8 cellular contexts compared by ENCODE assay signal in genomic region chr19:459724-460511, GRCh38. TPM values are rescaled to one million over a fixed set of nuclear protein-coding genes. Genes with fewer than 3 reads are reported as not detected.
DNase-seq lines count a peak whose midpoint lies in the region; ATAC-seq, FAIRE-seq and TF ChIP-seq lines count a peak whose summit lies in the region.

No MANE protein-coding gene starts in this region.

- H3K9ac ChIP-seq in liver (ENCODE audit: low read depth in 1 of 2, low read length in 2 of 2), result peak overlapping the region; percentile 30 to 63

- peak; percentile 23 for FAIRE-seq in HTR-8/SVneo (lab: Jason Lieb, UNC)

- no peaks in the 10 kb centered on the region for H3K27me3 ChIP-seq in liver (ENCODE audit: control insufficient read depth in 4 of 4, insufficient read depth in 4 of 4, low read length in 3 of 4)

- H3K27ac ChIP-seq in coronary artery, result peak overlapping the region; percentile 32 to 75
- H3K27ac ChIP-seq in liver (ENCODE audit: low read depth in 1 of 2, low read length in 2 of 2), result peak overlapping the region; percentile 3 to 69

- peaks cover 0 to 6% (median 0%) of the 10 kb centered on the region in 4 donors for H3K36me3 ChIP-seq in liver (ENCODE audit: control insufficient read depth in 4 of 4, insufficient read depth in 3 of 4, low read depth in 1 of 4, low read length in 3 of 4)

- no peaks in the 10 kb centered on the region for H3K9me3 ChIP-seq in liver (ENCODE audit: control insufficient read depth in 4 of 4, low read length in 3 of 4)

- peak; percentile 60 for DNase-seq in A172 (ENCODE audit: low spot score)
- peak; percentile 84 for DNase-seq in HTR-8/SVneo (ENCODE audit: insufficient read length, low spot score)
- peak; percentile 63 for DNase-seq in SK-N-DZ (ENCODE audit: low spot score)
- no peak for DNase-seq in coronary artery (ENCODE audit: low spot score)
- DNase-seq in stimulated activated CD8-positive, alpha-beta memory T cell treated with anti-CD3 and anti-CD28 coated beads, Interleukin-4, amount 100 ng/mL, for 24 hours (ENCODE audit: low read depth), result peak; percentile 19
- no peak for DNase-seq in GF-D8 (lab: John Stamatoyannopoulos, UW)

- peaks cover 2 to 11% (median 6%) of the 10 kb centered on the region in 4 donors for H3K4me1 ChIP-seq in liver (ENCODE audit: control insufficient read depth in 4 of 4, insufficient read depth in 4 of 4, low read length in 3 of 4)

- TF ChIP-seq RAD21 in liver (IDR thresholded peaks at IDR 0.05), result no peak

- 1% methylated on average over 66 of the region's 66 CpGs for WGBS in liver

- peak overlapping the region; percentile 81 for H3K4me3 ChIP-seq in coronary artery
- peak overlapping the region; percentile 59 to 91 (median 75) for H3K4me3 ChIP-seq in liver (ENCODE audit: low read depth in 1 of 3, low read length in 3 of 3)

- no peak for TF ChIP-seq CTCF in coronary artery (IDR thresholded peaks at IDR 0.05)
- TF ChIP-seq CTCF in liver (IDR thresholded peaks at IDR 0.05; ENCODE audit: low read depth, low read length, missing input control), result no peak

- ATAC-seq in GM18517 (IDR thresholded peaks at IDR 0.05; ENCODE audit: unreplicated experiment), result no peak

TF ChIP-seq in liver, 16 proteins besides CTCF, POLR2A, EP300 and RAD21:
- TF ChIP-seq HNF4G (IDR thresholded peaks at IDR 0.05) (no peak), NR2F2 (IDR thresholded peaks at IDR 0.05) (no peak), MAX (IDR thresholded peaks at IDR 0.05) (no peak), ATF3 (IDR thresholded peaks at IDR 0.05) (no peak), REST (IDR thresholded peaks at IDR 0.05) (no peak), YY1 (IDR thresholded peaks at IDR 0.05) (no peak), HNF4A (conservative IDR thresholded peaks at IDR 0.05) (no peak), ZBTB33 (IDR thresholded peaks at IDR 0.05) (no peak), FOXA1 (IDR thresholded peaks at IDR 0.05) (no peak), FOXA2 (IDR thresholded peaks at IDR 0.05) (no peak), GABPA (IDR thresholded peaks at IDR 0.05 in 1 of 2, conservative IDR thresholded peaks at IDR 0.05 in 1 of 2) (no peak), EGR1 (IDR thresholded peaks at IDR 0.05; ENCODE audit: low read depth in 2 of 2) (no peak), TAF1 (conservative IDR thresholded peaks at IDR 0.05) (no peak)
TF ChIP-seq in liver: peak in this region for 0.

RNA-seq across cellular contexts. Expression of gene SHC2, which starts 0.9 kb away (rescaled TPM):
- 12.5 and 19.6 TPM in 2 replicates for total RNA-seq in A172 (2014; rRNA removed; shearing (Covaris generic))
- 18.4 and 19.9 TPM in 2 replicates for polyA plus RNA-seq in SK-N-DZ (2014; cell fraction: cytosol; rRNA removed)
- 143 and 144 TPM in 2 replicates for polyA plus RNA-seq in SK-N-DZ (2014; cell fraction: nucleus; rRNA removed)
- total RNA-seq in liver, result 10 to 100 TPM; 15.6 to 28.7 TPM
- polyA plus RNA-seq in liver, result 10 to 100 TPM; 17.3 to 43.0 TPM

RNA-seq across cellular contexts. Expression of gene MADCAM1, which starts 36.4 kb away (rescaled TPM):
- total RNA-seq in A172 (2014; rRNA removed; shearing (Covaris generic)), result 0.48 and 0.71 TPM in 2 replicates
- 0.15 and 0.20 TPM in 2 replicates for polyA plus RNA-seq in SK-N-DZ (2014; cell fraction: cytosol; rRNA removed)
- 0.21 and 1.7 TPM in 2 replicates for polyA plus RNA-seq in SK-N-DZ (2014; cell fraction: nucleus; rRNA removed)
- under 1 TPM; 0.17 to 0.23 TPM for total RNA-seq in liver
- under 1 TPM; 0.25 to 0.32 TPM for polyA plus RNA-seq in liver

RNA-seq across cellular contexts. Expression of gene TPGS1, which starts 47.4 kb away (rescaled TPM):
- total RNA-seq in A172 (2014; rRNA removed; shearing (Covaris generic)), result 44.3 and 104 TPM in 2 replicates
- 33.8 and 44.2 TPM in 2 replicates for polyA plus RNA-seq in SK-N-DZ (2014; cell fraction: cytosol; rRNA removed)
- 31.9 and 56.0 TPM in 2 replicates for polyA plus RNA-seq in SK-N-DZ (2014; cell fraction: nucleus; rRNA removed)
- total RNA-seq in liver, result 10 to 100 TPM; 15.1 to 15.5 TPM
- polyA plus RNA-seq in liver, result 10 to 100 TPM in 1 of 2 donors, 1 to 10 TPM in 1; 1.7 to 14.3 TPM

RNA-seq across cellular contexts. Expression of gene C2CD4C, which starts 51.0 kb away (rescaled TPM):
- 8.8 and 12.2 TPM in 2 replicates for total RNA-seq in A172 (2014; rRNA removed; shearing (Covaris generic))
- polyA plus RNA-seq in SK-N-DZ (2014; cell fraction: cytosol; rRNA removed), result 8.0 and 11.7 TPM in 2 replicates
- 26.7 and 31.2 TPM in 2 replicates for polyA plus RNA-seq in SK-N-DZ (2014; cell fraction: nucleus; rRNA removed)
- under 1 TPM; 0.09 to 0.42 TPM for total RNA-seq in liver
- under 1 TPM; 0.08 to 0.29 TPM for polyA plus RNA-seq in liver

Comparison
In these comparisons a context has a peak if more than half of its experiments do, and no peak if none do; other contexts are left out.
1. DNase-seq: peak in A172 (single experiment), HTR-8/SVneo (single experiment), SK-N-DZ (single experiment) and stimulated activated CD8-positive, alpha-beta memory T cell treated with anti-CD3 and anti-CD28 coated beads, Interleukin-4, amount 100 ng/mL, for 24 hours (single experiment); none in coronary artery (single experiment) and GF-D8 (single experiment).